ENCODE assay signal across 10 cellular contexts in genomic region chr6:114304304-114304887, GRCh38. TPM values are rescaled to one million over a fixed set of nuclear protein-coding genes. Genes with fewer than 3 reads are reported as not detected.
DNase-seq lines count a peak whose midpoint lies in the region; ATAC-seq and TF ChIP-seq lines count a peak whose summit lies in the region.
"Had no signal": no experiment of that assay in that cellular context is flagged by ENCODE, and none has a peak within 500 bp of the region (broad histone marks: within the 10 kb centered on the region; RNA-seq: fewer than 3 reads in every experiment).

No MANE protein-coding gene starts in this region.

- no peaks in the 10 kb centered on the region for H3K9me3 ChIP-seq in smooth muscle cell (replicated peaks; ENCODE audit: low read depth)

- H3K27ac ChIP-seq in smooth muscle cell (ENCODE audit: low read depth), result no peak overlapping the region

- POLR2A ChIA-PET in activated CD8-positive, alpha-beta T cell treated with anti-CD3 and anti-CD28 coated beads for 36 hours (lab: Charles Lee), result no interaction called here
- POLR2A ChIA-PET in activated CD8-positive, alpha-beta T cell treated with anti-CD3 and anti-CD28 coated beads, Interleukin-2, amount 10 ng/mL, durations not matched to agents 7 days and 5 days (lab: Charles Lee), result no interaction called here

- H3K79me2 ChIP-seq in smooth muscle cell (ENCODE audit: low read depth), result no peaks in the 10 kb centered on the region

- no peaks in the 10 kb centered on the region for H3K4me1 ChIP-seq in smooth muscle cell (ENCODE audit: low read depth)

- H3K4me3 Mint-ChIP-seq in activated CD8-positive, alpha-beta T cell treated with anti-CD3 and anti-CD28 coated beads for 36 hours, result no peak overlapping the region
- no peak overlapping the region for H3K4me3 Mint-ChIP-seq in activated CD8-positive, alpha-beta T cell treated with anti-CD3 and anti-CD28 coated beads, Interleukin-2, amount 10 ng/mL, durations not matched to agents 7 days and 5 days
- no peak overlapping the region for H3K4me3 Mint-ChIP-seq in endothelial cell (ENCODE audit: unreplicated experiment)

- H3K9me3 Mint-ChIP-seq in activated CD8-positive, alpha-beta T cell treated with anti-CD3 and anti-CD28 coated beads for 36 hours, result no peaks in the 10 kb centered on the region
- H3K9me3 Mint-ChIP-seq in activated CD8-positive, alpha-beta T cell treated with anti-CD3 and anti-CD28 coated beads, Interleukin-2, amount 10 ng/mL, durations not matched to agents 7 days and 5 days (ENCODE audit: insufficient read depth), result no peaks in the 10 kb centered on the region
- no peaks in the 10 kb centered on the region for H3K9me3 Mint-ChIP-seq in endothelial cell (ENCODE audit: unreplicated experiment)

- no peaks in the 10 kb centered on the region for H3K36me3 Mint-ChIP-seq in activated CD8-positive, alpha-beta T cell treated with anti-CD3 and anti-CD28 coated beads for 36 hours (ENCODE audit: low read depth)
- H3K36me3 Mint-ChIP-seq in activated CD8-positive, alpha-beta T cell treated with anti-CD3 and anti-CD28 coated beads, Interleukin-2, amount 10 ng/mL, durations not matched to agents 7 days and 5 days (ENCODE audit: low read depth), result no peaks in the 10 kb centered on the region
- H3K36me3 Mint-ChIP-seq in endothelial cell (ENCODE audit: low read depth, unreplicated experiment), result no peaks in the 10 kb centered on the region

- intact Hi-C loops in activated CD8-positive, alpha-beta T cell treated with anti-CD3 and anti-CD28 coated beads for 36 hours (cut with micrococcal nuclease), result no loop called here

- CTCF ChIA-PET in activated CD8-positive, alpha-beta T cell treated with anti-CD3 and anti-CD28 coated beads for 36 hours (lab: Charles Lee), result interaction anchor here (0.7 to 1.8 kb wide), 4 partner anchors 10 to 206 kb away, joined by 3 to 6 read pairs (median 4); no protein-coding TSS in a partner anchor
- CTCF ChIA-PET in activated CD8-positive, alpha-beta T cell treated with anti-CD3 and anti-CD28 coated beads, Interleukin-2, amount 10 ng/mL, durations not matched to agents 7 days and 5 days (lab: Charles Lee), result interaction anchor here (0.6 to 1.2 kb wide), 4 partner anchors 9 to 20 kb away, joined by 3 read pairs; no protein-coding TSS in a partner anchor

- no peak overlapping the region for H3K4me2 ChIP-seq in smooth muscle cell

- no peaks in the 10 kb centered on the region for H3K4me1 Mint-ChIP-seq in activated CD8-positive, alpha-beta T cell treated with anti-CD3 and anti-CD28 coated beads for 36 hours (ENCODE audit: low read depth)
- no peaks in the 10 kb centered on the region for H3K4me1 Mint-ChIP-seq in activated CD8-positive, alpha-beta T cell treated with anti-CD3 and anti-CD28 coated beads, Interleukin-2, amount 10 ng/mL, durations not matched to agents 7 days and 5 days (ENCODE audit: low read depth)
- H3K4me1 Mint-ChIP-seq in endothelial cell (ENCODE audit: unreplicated experiment), result no peaks in the 10 kb centered on the region

- TF ChIP-seq CTCF in activated CD8-positive, alpha-beta T cell treated with anti-CD3 and anti-CD28 coated beads for 36 hours (IDR thresholded peaks at IDR 0.05), result peak; percentile 47
- TF ChIP-seq CTCF in endothelial cell (IDR thresholded peaks at IDR 0.05; ENCODE audit: unreplicated experiment), result peak; percentile 72
- TF ChIP-seq CTCF in smooth muscle cell (IDR thresholded peaks at IDR 0.05; ENCODE audit: borderline replicate concordance, insufficient read depth, poor library complexity, severe bottlenecking), result peak; percentile 69

- no peaks in the 10 kb centered on the region for H3K27me3 ChIP-seq in smooth muscle cell (ENCODE audit: low read depth)
- no peaks in the 10 kb centered on the region for H3K27me3 ChIP-seq in H7 (ENCODE audit: control insufficient read depth, insufficient read depth, low read length)

- peak overlapping the region; percentile 51 for H2AFZ ChIP-seq in smooth muscle cell (ENCODE audit: low read depth)

- WGBS in smooth muscle cell (ENCODE audit: low lambda C conversion rate), result 90% methylated on average over 1 of the region's 1 CpG

- no peaks in the 10 kb centered on the region for H3K36me3 ChIP-seq in smooth muscle cell (ENCODE audit: low read depth)
- H3K36me3 ChIP-seq in H7 (replicated peaks; ENCODE audit: control insufficient read depth, insufficient read depth, low read length), result no peaks in the 10 kb centered on the region

- DNase-seq in activated CD8-positive, alpha-beta T cell treated with anti-CD3 and anti-CD28 coated beads for 36 hours, result no peak
- no peak for DNase-seq in activated CD8-positive, alpha-beta T cell treated with anti-CD3 and anti-CD28 coated beads, Interleukin-2, amount 10 ng/mL, durations not matched to agents 7 days and 5 days
- peak; percentile 0 for DNase-seq in NCI-H460 (ENCODE audit: extremely low read depth, low read depth)
- DNase-seq in endothelial cell (ENCODE audit: low spot score), result no peak
- DNase-seq in smooth muscle cell (lab: John Stamatoyannopoulos, UW; ENCODE audit: unreplicated experiment), result no peak
- DNase-seq in H7, result no peak
- no peak for DNase-seq in ureter (ENCODE audit: low spot score)
- no peak for DNase-seq in stimulated activated naive CD4-positive, alpha-beta T cell (lab: John Stamatoyannopoulos, UW)
- DNase-seq: aorta, NCI-H146 had no signal

- no peak for ATAC-seq in activated CD8-positive, alpha-beta T cell treated with anti-CD3 and anti-CD28 coated beads for 36 hours
- no peak for ATAC-seq in activated CD8-positive, alpha-beta T cell treated with anti-CD3 and anti-CD28 coated beads, Interleukin-2, amount 10 ng/mL, durations not matched to agents 7 days and 5 days

- no peak overlapping the region for H3K9ac ChIP-seq in smooth muscle cell (ENCODE audit: low read depth)

- H3K27me3 Mint-ChIP-seq in activated CD8-positive, alpha-beta T cell treated with anti-CD3 and anti-CD28 coated beads for 36 hours, result no peaks in the 10 kb centered on the region
- H3K27me3 Mint-ChIP-seq in activated CD8-positive, alpha-beta T cell treated with anti-CD3 and anti-CD28 coated beads, Interleukin-2, amount 10 ng/mL, durations not matched to agents 7 days and 5 days (ENCODE audit: low read depth), result no peaks in the 10 kb centered on the region
- H3K27me3 Mint-ChIP-seq in endothelial cell (ENCODE audit: unreplicated experiment), result no peaks in the 10 kb centered on the region

- no peak overlapping the region for H3K27ac Mint-ChIP-seq in activated CD8-positive, alpha-beta T cell treated with anti-CD3 and anti-CD28 coated beads for 36 hours
- no peak overlapping the region for H3K27ac Mint-ChIP-seq in activated CD8-positive, alpha-beta T cell treated with anti-CD3 and anti-CD28 coated beads, Interleukin-2, amount 10 ng/mL, durations not matched to agents 7 days and 5 days
- no peak overlapping the region for H3K27ac Mint-ChIP-seq in endothelial cell (ENCODE audit: unreplicated experiment)

- H3K4me3 ChIP-seq in smooth muscle cell, result no peak overlapping the region
- no peak overlapping the region for H3K4me3 ChIP-seq in H7 (ENCODE audit: insufficient read depth, low read depth, low read length)

- H4K20me1 ChIP-seq in smooth muscle cell (ENCODE audit: low read depth), result no peaks in the 10 kb centered on the region

- H3F3A ChIP-seq in smooth muscle cell (ENCODE audit: low read depth), result no peaks in the 10 kb centered on the region

RNA-seq across cellular contexts. Expression of gene HS3ST5, which starts 38.4 kb away (rescaled TPM):
- total RNA-seq in activated CD8-positive, alpha-beta T cell treated with anti-CD3 and anti-CD28 coated beads for 36 hours, result not detected
- total RNA-seq in activated CD8-positive, alpha-beta T cell treated with anti-CD3 and anti-CD28 coated beads, Interleukin-2, amount 10 ng/mL, durations not matched to agents 7 days and 5 days, result not detected
- not detected in 2 replicates for total RNA-seq in NCI-H460 (2014; rRNA removed; shearing (Covaris generic))
- not detected in 2 replicates for polyA plus RNA-seq in NCI-H460 (2014; cell fraction: nucleus; rRNA removed)
- total RNA-seq in endothelial cell (ENCODE audit: unreplicated experiment) (0.51 TPM), smooth muscle cell (0.18 TPM in 1 of 2 replicates, not detected in the other), ureter (3.2 TPM)
- polyA plus RNA-seq in smooth muscle cell, result 0.25 and 0.27 TPM in 2 replicates
- 0.55 and 0.78 TPM in 2 replicates for total RNA-seq in H7 (2014; rRNA removed; shearing (Covaris generic))
- total RNA-seq: aorta had no signal
- polyA plus RNA-seq: aorta had no signal
